Comparison of ENCODE assay signal across 8 cellular contexts in genomic region chr11:82899957-82900276, GRCh38. TPM values are rescaled to one million over a fixed set of nuclear protein-coding genes. Genes with fewer than 3 reads are reported as not detected.
A peak's percentile ranks its signal among the peaks of the same experiment; 100 is the strongest.
DNase-seq lines count a peak whose midpoint lies in the region; ATAC-seq and TF ChIP-seq lines count a peak whose summit lies in the region.

No MANE protein-coding gene starts in this region.

- ATAC-seq in GM21529 (IDR thresholded peaks at IDR 0.05; ENCODE audit: unreplicated experiment) (peak; percentile 3), HG03378 (IDR thresholded peaks at IDR 0.05; ENCODE audit: unreplicated experiment) (no peak)

- H3K9me3 ChIP-seq in AG04450 (ENCODE audit: control insufficient read depth, insufficient read depth, low read length) (no peaks in the 10 kb centered on the region), tibial nerve (no peaks in the 10 kb centered on the region)

- H3K4me1 Mint-ChIP-seq in activated naive CD8-positive, alpha-beta T cell (ENCODE audit: low read depth): peaks cover 64% of the 10 kb centered on the region

- H3K4me3 ChIP-seq in AG04450 (ENCODE audit: low read depth, low read length) (peak overlapping the region; percentile 87), tibial nerve (peak overlapping the region; percentile 66 to 83 (median 74))

- TF ChIP-seq POLR2A in tibial nerve (IDR thresholded peaks at IDR 0.05): no peak

- 0 to 1% methylated on average over 11 of the region's 11 CpGs for WGBS in tibial nerve, 2 donors

- no peak for TF ChIP-seq CTCF in AG04450 (IDR thresholded peaks at IDR 0.05; ENCODE audit: low read depth, low read length)
- no peak for TF ChIP-seq CTCF in tibial nerve (IDR thresholded peaks at IDR 0.05)

- H3K9me3 Mint-ChIP-seq in activated naive CD8-positive, alpha-beta T cell (ENCODE audit: low read depth): no peaks in the 10 kb centered on the region

- POLR2A ChIA-PET in AG04450 (lab: Yijun Ruan, JAX): interaction anchor here (0.9 to 2.1 kb wide), 2 partner anchors 257 to 386 kb away, joined by 4 to 22 read pairs; partner anchors contain the start of genes CCDC90B and PCF11

- H3K27me3 Mint-ChIP-seq in activated naive CD8-positive, alpha-beta T cell: no peaks in the 10 kb centered on the region

- DNase-seq in AG04450 (ENCODE audit: low read depth, low spot score): no peak
- no peak for DNase-seq in tibial nerve (ENCODE audit: low spot score in 2 of 2)
- DNase-seq in AG20443 (ENCODE audit: low spot score): no peak
- no peak for DNase-seq in NCI-H1417 (lab: John Stamatoyannopoulos, UW)

- peaks cover 0 to 38% (median 14%) of the 10 kb centered on the region in 4 donors for H3K4me1 ChIP-seq in tibial nerve

- peak overlapping the region; percentile 100 for H3K27ac Mint-ChIP-seq in activated naive CD8-positive, alpha-beta T cell

- peak overlapping the region; percentile 100 for H3K4me3 Mint-ChIP-seq in activated naive CD8-positive, alpha-beta T cell

- peak overlapping the region; percentile 48 for H3K27ac ChIP-seq in AG04450 (ENCODE audit: low read depth, low read length)
- peak overlapping the region; percentile 91 for H3K27ac ChIP-seq in layer of hippocampus (ENCODE audit: low read depth, low read length)
- peak overlapping the region; percentile 93 to 97 (median 95) for H3K27ac ChIP-seq in tibial nerve

- TF ChIP-seq EP300 in tibial nerve (IDR thresholded peaks at IDR 0.05): no peak

- no peaks in the 10 kb centered on the region for H3K36me3 ChIP-seq in tibial nerve

- peaks cover 2% of the 10 kb centered on the region for H3K36me3 Mint-ChIP-seq in activated naive CD8-positive, alpha-beta T cell

- CTCF ChIA-PET in AG04450 (lab: Charles Lee): interaction anchor here (0.6 to 5.6 kb wide), 6 partner anchors 14 to 920 kb away, joined by 3 to 46 read pairs (median 5); no protein-coding TSS in a partner anchor

- no peaks in the 10 kb centered on the region for H3K27me3 ChIP-seq in AG04450 (ENCODE audit: control insufficient read depth, insufficient read depth, low read length)
- H3K27me3 ChIP-seq in layer of hippocampus (ENCODE audit: control insufficient read depth, insufficient read depth, low read length): no peaks in the 10 kb centered on the region
- H3K27me3 ChIP-seq in tibial nerve: no peaks in the 10 kb centered on the region

RNA-seq across cellular contexts. Expression of gene PRCP, which starts 0.3 kb away (rescaled TPM):
- polyA plus RNA-seq in AG04450 (2011; rRNA removed): 128 and 157 TPM in 2 replicates
- 32.4 and 53.9 TPM in 2 replicates for polyA minus RNA-seq in AG04450 (2011; rRNA and poly(A)+ RNA removed)
- 10 to 100 TPM; 39.6 to 58.6 (median 45.8) TPM for total RNA-seq in tibial nerve

RNA-seq across cellular contexts. Expression of gene DDIAS, which starts 1.6 kb away (rescaled TPM):
- 1.5 and 2.9 TPM in 2 replicates for polyA plus RNA-seq in AG04450 (2011; rRNA removed)
- 2.3 and 2.5 TPM in 2 replicates for polyA minus RNA-seq in AG04450 (2011; rRNA and poly(A)+ RNA removed)
- 1 to 10 TPM in 2 of 4 donors, under 1 TPM in 2; 0.22 to 3.1 (median 1.3) TPM for total RNA-seq in tibial nerve
